In genomic region chr2:105179469-105180372, GRCh38 we compare ENCODE assay signal across 8 cellular contexts.
A peak's percentile ranks its signal among the peaks of the same experiment; 100 is the strongest.
DNase-seq lines count a peak whose midpoint lies in the region; ATAC-seq and TF ChIP-seq lines count a peak whose summit lies in the region.

No MANE protein-coding gene starts in this region.

- no peaks in the 10 kb centered on the region for H3F3A ChIP-seq in Loucy (ENCODE audit: low read depth)

- TF ChIP-seq CTCF in Loucy (conservative IDR thresholded peaks at IDR 0.05; ENCODE audit: low read length) (peak; percentile 76), VCaP (conservative IDR thresholded peaks at IDR 0.05) (peak; percentile 81)

- H3K9me3 ChIP-seq in Loucy (ENCODE audit: insufficient read depth, low read depth, low read length) = no peaks in the 10 kb centered on the region

- no peaks in the 10 kb centered on the region for H3K36me3 ChIP-seq in Loucy (ENCODE audit: insufficient read depth, low read length)

- no peaks in the 10 kb centered on the region for H3K27me3 ChIP-seq in Loucy (ENCODE audit: insufficient read depth, low read length, poor library complexity, severe bottlenecking)

- H3K79me2 ChIP-seq in Loucy (ENCODE audit: insufficient read depth, low read length) = no peaks in the 10 kb centered on the region

- H3K4me3 ChIP-seq in Loucy (ENCODE audit: low read length, poor library complexity, severe bottlenecking) = no peak overlapping the region

- ATAC-seq in GM19397 (IDR thresholded peaks at IDR 0.05; ENCODE audit: unreplicated experiment) (no peak), HG02840 (IDR thresholded peaks at IDR 0.05; ENCODE audit: low FRiP score, unreplicated experiment) (no peak)

- H3K4me1 ChIP-seq in Loucy (ENCODE audit: insufficient read depth, low read length, poor library complexity, severe bottlenecking) = peaks cover 21% of the 10 kb centered on the region

- no peak overlapping the region for H2AFZ ChIP-seq in Loucy (ENCODE audit: low read length)

- H3K4me2 ChIP-seq in Loucy (ENCODE audit: low read depth, low read length, poor library complexity, severe bottlenecking) = no peak overlapping the region

- H3K9me2 ChIP-seq in Loucy (replicated peaks; ENCODE audit: low read depth, low read length) = no peaks in the 10 kb centered on the region

- H3K9ac ChIP-seq in Loucy (ENCODE audit: low read depth, low read length, poor library complexity, severe bottlenecking) = no peak overlapping the region

- no peak overlapping the region for H3K27ac ChIP-seq in VCaP

- DNase-seq in ELF-1 (ENCODE audit: low read depth, low spot score) = peak; percentile 41
- DNase-seq in iPS-NIHi11 (ENCODE audit: low spot score) = peak; percentile 61
- no peak for DNase-seq in activated T-cell treated with anti-CD3 and anti-CD28 coated beads, Interleukin-2, amount 50 U/mL, for 1 hour
- DNase-seq in NCI-H524 treated with DMSO at 0.1 percent for 48 hours (lab: John Stamatoyannopoulos, UW) = no peak

- no peaks in the 10 kb centered on the region for H4K20me1 ChIP-seq in Loucy (ENCODE audit: insufficient read depth, low read length, poor library complexity, severe bottlenecking)

Comparison
In these comparisons a context has a peak if more than half of its experiments do, and no peak if none do; other contexts are left out.
1. DNase-seq: peak in ELF-1 (single experiment) and iPS-NIHi11 (single experiment); none in activated T-cell treated with anti-CD3 and anti-CD28 coated beads, Interleukin-2, amount 50 U/mL, for 1 hour (single experiment) and NCI-H524 treated with DMSO at 0.1 percent for 48 hours (single experiment).